Comparison of ENCODE assay signal across 23 cellular contexts in the genomic region with DNA sequence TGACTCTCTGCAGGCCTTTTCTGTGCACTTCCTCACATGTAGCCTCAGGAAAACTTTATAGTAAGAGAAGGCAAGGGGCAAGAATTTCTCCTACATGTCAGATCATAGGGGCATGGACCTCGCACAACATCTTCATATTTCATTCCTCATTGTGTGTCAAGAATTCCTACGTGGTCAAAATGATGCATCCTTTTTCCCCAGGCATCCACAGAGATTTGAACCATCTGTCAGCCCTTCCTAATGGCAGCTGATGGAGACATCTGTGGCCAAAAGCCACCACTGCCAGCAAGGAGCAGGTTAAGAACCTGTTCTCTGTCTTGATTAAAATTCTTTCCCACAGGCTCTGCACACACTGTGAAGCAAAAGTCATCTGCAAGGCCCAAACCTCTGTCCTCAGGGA.
"Had no signal": no experiment of that assay in that cellular context is flagged by ENCODE, and none has a peak within 500 bp of the region (broad histone marks: within the 10 kb centered on the region; RNA-seq: fewer than 3 reads in every experiment).

No MANE protein-coding gene starts in this region.

- DNase-seq: activated CD4-positive, alpha-beta T cell treated with anti-CD3 and anti-CD28 coated beads, Interleukin-2, amount 50 U/mL, for 1 hour; activated CD4-positive, CD25-positive, alpha-beta regulatory T cell treated with anti-CD3 and anti-CD28 coated beads, Interleukin-2, amount 50 U/mL, for 72 hours; activated naive CD4-positive, alpha-beta T cell; activated T-cell treated with anti-CD3 and anti-CD28 coated beads for 4 hours; activated T-cell treated with anti-CD3 and anti-CD28 coated beads, Interleukin-2, amount 50 U/mL, for 72 hours; cerebellar nuclear complex; colonic mucosa; effector CD8-positive, alpha-beta T cell; esophagus squamous epithelium; foreskin melanocyte; left lung; lower lobe of right lung; mesenchymal stem cell; posterior cingulate gyrus; right lobe of liver; stimulated activated CD4-positive, alpha-beta T cell treated with anti-CD3 and anti-CD28 coated beads, Interleukin-12 subunit alpha, Interleukin-12 subunit beta, amount 100 ng/mL, for 4 hours; stimulated activated CD4-positive, alpha-beta T cell treated with anti-CD3 and anti-CD28 coated beads, Interleukin-4, amount 100 ng/mL, for 1 hour; T-helper 2 cell had no signal

- H3K27me3 ChIP-seq: colonic mucosa, esophagus squamous epithelium, left lung, right lobe of liver, tibial nerve had no signal

- H3K27ac Mint-ChIP-seq: activated naive CD4-positive, alpha-beta T cell treated with anti-CD3 and anti-CD28 coated beads, Interleukin-2, amount 50 U/mL, for 72 hours; activated T-cell treated with anti-CD3 and anti-CD28 coated beads, Interleukin-2, amount 50 U/mL, for 72 hours had no signal

- H3K4me3 Mint-ChIP-seq: activated T-cell treated with anti-CD3 and anti-CD28 coated beads, Interleukin-2, amount 50 U/mL, for 72 hours; natural killer cell treated with Interleukin-12 subunit alpha and Interleukin-12 subunit beta and Interleukin-15 and Interleukin-18, amount 100 ng/mL, for 72 hours had no signal

- H3K9me3 Mint-ChIP-seq: activated naive CD4-positive, alpha-beta T cell treated with anti-CD3 and anti-CD28 coated beads, Interleukin-2, amount 50 U/mL, for 72 hours; natural killer cell treated with Interleukin-12 subunit alpha and Interleukin-12 subunit beta and Interleukin-15 and Interleukin-18, amount 100 ng/mL, for 72 hours had no signal

- H3K9me3 ChIP-seq: colonic mucosa, esophagus squamous epithelium, left lung, lower lobe of right lung, right lobe of liver, tibial nerve had no signal

- H3K36me3 ChIP-seq: colonic mucosa, esophagus squamous epithelium, left lung, lower lobe of right lung, right lobe of liver, tibial nerve had no signal

- H3K36me3 Mint-ChIP-seq: activated naive CD4-positive, alpha-beta T cell treated with anti-CD3 and anti-CD28 coated beads, Interleukin-2, amount 50 U/mL, for 72 hours; natural killer cell treated with Interleukin-12 subunit alpha and Interleukin-12 subunit beta and Interleukin-15 and Interleukin-18, amount 100 ng/mL, for 72 hours had no signal

- H3K4me3 ChIP-seq: colonic mucosa, esophagus squamous epithelium, left lung, lower lobe of right lung, right lobe of liver, skin epidermis, tibial nerve had no signal

- H3K27ac ChIP-seq: colonic mucosa, epithelial cell of prostate, esophagus squamous epithelium, left lung, lower lobe of right lung, right lobe of liver, skin epidermis, tibial nerve had no signal

- H3K4me1 ChIP-seq: colonic mucosa had no signal
